Comparison of ENCODE assay signal across 10 cellular contexts in genomic region chr9:17005085-17005484, GRCh38.
DNase-seq lines count a peak whose midpoint lies in the region; ATAC-seq and TF ChIP-seq lines count a peak whose summit lies in the region.
"Had no signal": no experiment of that assay in that cellular context is flagged by ENCODE, and none has a peak within 500 bp of the region (broad histone marks: within the 10 kb centered on the region; RNA-seq: fewer than 3 reads in every experiment).

No MANE protein-coding gene starts in this region.

- H3K27ac ChIP-seq in mesodermal cell (ENCODE audit: low read depth, low read length, severe bottlenecking) (peak overlapping the region; percentile 59), WERI-Rb-1 (no peak overlapping the region)
- H3K27ac ChIP-seq: KMS-11 had no signal

- H3K36me3 Mint-ChIP-seq in CD14-positive monocyte: no peaks in the 10 kb centered on the region
- no peaks in the 10 kb centered on the region for H3K36me3 Mint-ChIP-seq in activated CD8-positive, alpha-beta memory T cell treated with anti-CD3 and anti-CD28 coated beads, Interleukin-2, amount 10 ng/mL, durations not matched to agents 7 days and 5 days
- H3K36me3 Mint-ChIP-seq: activated naive CD8-positive, alpha-beta T cell treated with anti-CD3 and anti-CD28 coated beads for 36 hours had no signal

- CTCF ChIA-PET in activated CD8-positive, alpha-beta memory T cell treated with anti-CD3 and anti-CD28 coated beads, Interleukin-2, amount 10 ng/mL, durations not matched to agents 7 days and 5 days (lab: Charles Lee): no interaction called here

- peaks cover 0 to 2% (median 0%) of the 10 kb centered on the region in 3 donors for H3K27me3 Mint-ChIP-seq in CD14-positive monocyte (ENCODE audit: low read depth in 3 of 3)
- H3K27me3 Mint-ChIP-seq in activated CD8-positive, alpha-beta memory T cell treated with anti-CD3 and anti-CD28 coated beads, Interleukin-2, amount 10 ng/mL, durations not matched to agents 7 days and 5 days: no peaks in the 10 kb centered on the region

- WGBS in mesodermal cell (ENCODE audit: insufficient coverage in 2 of 2), 2 experiments: 49 to 79% methylated on average over 3 to 7 of the region's 11 CpGs

- no peaks in the 10 kb centered on the region for H3K4me1 ChIP-seq in endocrine pancreas (ENCODE audit: control insufficient read depth, insufficient read depth, low read length)
- H3K4me1 ChIP-seq in mesodermal cell (ENCODE audit: control insufficient read depth, insufficient read depth, low read length, poor library complexity, severe bottlenecking): peaks cover 5% of the 10 kb centered on the region

- no peaks in the 10 kb centered on the region for H3K27me3 ChIP-seq in endocrine pancreas (ENCODE audit: control insufficient read depth, insufficient read depth, low read length)
- H3K27me3 ChIP-seq in WERI-Rb-1 (ENCODE audit: insufficient read depth, low read depth, severe bottlenecking): no peaks in the 10 kb centered on the region

- H3K9me3 ChIP-seq in endocrine pancreas (ENCODE audit: control insufficient read depth, low read length) (no peaks in the 10 kb centered on the region), mesodermal cell (ENCODE audit: control insufficient read depth, low read length) (no peaks in the 10 kb centered on the region), WERI-Rb-1 (ENCODE audit: severe bottlenecking) (no peaks in the 10 kb centered on the region)

- ATAC-seq in activated CD8-positive, alpha-beta memory T cell treated with anti-CD3 and anti-CD28 coated beads, Interleukin-2, amount 10 ng/mL, durations not matched to agents 7 days and 5 days: no peak

- H3K27ac Mint-ChIP-seq in CD14-positive monocyte: no peak overlapping the region
- no peak overlapping the region for H3K27ac Mint-ChIP-seq in activated CD8-positive, alpha-beta memory T cell treated with anti-CD3 and anti-CD28 coated beads, Interleukin-2, amount 10 ng/mL, durations not matched to agents 7 days and 5 days
- H3K27ac Mint-ChIP-seq: activated naive CD8-positive, alpha-beta T cell treated with anti-CD3 and anti-CD28 coated beads for 36 hours had no signal

- TF ChIP-seq CTCF in AG09319 (IDR thresholded peaks at IDR 0.05; ENCODE audit: low read depth, low read length): peak; percentile 22
- no peak for TF ChIP-seq CTCF in CD14-positive monocyte (IDR thresholded peaks at IDR 0.05)
- TF ChIP-seq CTCF in WERI-Rb-1 (IDR thresholded peaks at IDR 0.05; ENCODE audit: low read depth, low read length): no peak

- DNase-seq in AG09319 (ENCODE audit: extremely low read depth, low read depth): peak; percentile 69
- DNase-seq in NCI-H1417 (lab: John Stamatoyannopoulos, UW): peak in 2 of 3 experiments; percentile 32 to 70
- DNase-seq in CD14-positive monocyte (ENCODE audit: low spot score): no peak
- no peak for DNase-seq in WERI-Rb-1
- DNase-seq in activated CD8-positive, alpha-beta memory T cell treated with anti-CD3 and anti-CD28 coated beads, Interleukin-2, amount 10 ng/mL, durations not matched to agents 7 days and 5 days: no peak
- no peak for DNase-seq in stimulated activated CD8-positive, alpha-beta memory T cell treated with anti-CD3 and anti-CD28 coated beads, Interleukin-4, amount 100 ng/mL, for 48 hours
- DNase-seq: activated naive CD8-positive, alpha-beta T cell treated with anti-CD3 and anti-CD28 coated beads for 36 hours had no signal

- H3K9ac ChIP-seq in endocrine pancreas (ENCODE audit: control insufficient read depth, insufficient read depth, low read length): no peak overlapping the region
- H3K9ac ChIP-seq: KMS-11 had no signal

- no peak overlapping the region for H3K4me3 Mint-ChIP-seq in CD14-positive monocyte
- H3K4me3 Mint-ChIP-seq in activated CD8-positive, alpha-beta memory T cell treated with anti-CD3 and anti-CD28 coated beads, Interleukin-2, amount 10 ng/mL, durations not matched to agents 7 days and 5 days: no peak overlapping the region
- H3K4me3 Mint-ChIP-seq: activated naive CD8-positive, alpha-beta T cell treated with anti-CD3 and anti-CD28 coated beads for 36 hours had no signal

- H3K4me3 ChIP-seq in endocrine pancreas (ENCODE audit: control insufficient read depth, insufficient read depth, low read length): peak overlapping the region; percentile 0
- H3K4me3 ChIP-seq in mesodermal cell (ENCODE audit: extremely low read depth, insufficient read depth, low read length, poor library complexity, severe bottlenecking): no peak overlapping the region
- no peak overlapping the region for H3K4me3 ChIP-seq in WERI-Rb-1 (ENCODE audit: low read depth, low read length)

- intact Hi-C loops in CD14-positive monocyte (cut with micrococcal nuclease): no loop called here

- H3K4me1 Mint-ChIP-seq in CD14-positive monocyte: no peaks in the 10 kb centered on the region
- no peaks in the 10 kb centered on the region for H3K4me1 Mint-ChIP-seq in activated CD8-positive, alpha-beta memory T cell treated with anti-CD3 and anti-CD28 coated beads, Interleukin-2, amount 10 ng/mL, durations not matched to agents 7 days and 5 days
- H3K4me1 Mint-ChIP-seq: activated naive CD8-positive, alpha-beta T cell treated with anti-CD3 and anti-CD28 coated beads for 36 hours had no signal

- H3K36me3 ChIP-seq in endocrine pancreas (ENCODE audit: control insufficient read depth, insufficient read depth, low read length) (no peaks in the 10 kb centered on the region), mesodermal cell (ENCODE audit: control insufficient read depth, insufficient read depth, low read length) (no peaks in the 10 kb centered on the region), WERI-Rb-1 (no peaks in the 10 kb centered on the region)

- H3K9me3 Mint-ChIP-seq in CD14-positive monocyte: no peaks in the 10 kb centered on the region
- H3K9me3 Mint-ChIP-seq in activated CD8-positive, alpha-beta memory T cell treated with anti-CD3 and anti-CD28 coated beads, Interleukin-2, amount 10 ng/mL, durations not matched to agents 7 days and 5 days (ENCODE audit: low read depth): peaks cover 7% of the 10 kb centered on the region
- H3K9me3 Mint-ChIP-seq: activated naive CD8-positive, alpha-beta T cell treated with anti-CD3 and anti-CD28 coated beads for 36 hours had no signal

Comparison
In these comparisons a context has a peak if more than half of its experiments do, and no peak if none do; other contexts are left out.
1. DNase-seq: peak in AG09319 (single experiment) and NCI-H1417 (2 of 3); none in CD14-positive monocyte (single experiment), WERI-Rb-1 (single experiment), activated CD8-positive, alpha-beta memory T cell treated with anti-CD3 and anti-CD28 coated beads, Interleukin-2, amount 10 ng/mL, durations not matched to agents 7 days and 5 days (single experiment) and stimulated activated CD8-positive, alpha-beta memory T cell treated with anti-CD3 and anti-CD28 coated beads, Interleukin-4, amount 100 ng/mL, for 48 hours (single experiment).